Comparison of ENCODE assay signal across 30 cellular contexts in genomic region chr7:137086896-137087295, GRCh38.
"Had no signal": no experiment of that assay in that cellular context is flagged by ENCODE, and none has a peak within 500 bp of the region (broad histone marks: within the 10 kb centered on the region; RNA-seq: fewer than 3 reads in every experiment).

No MANE protein-coding gene starts in this region.

- H3K9me3 Mint-ChIP-seq: activated CD4-positive, alpha-beta memory T cell treated with anti-CD3 and anti-CD28 coated beads, Interleukin-2, amount 10 ng/mL, durations not matched to agents 7 days and 5 days had no signal

- H3K27me3 ChIP-seq: SJCRH30 had no signal

- H3K36me3 ChIP-seq: SJCRH30 had no signal

- H3K4me1 ChIP-seq: SJCRH30 had no signal

- H3K9me3 ChIP-seq: SJCRH30, SK-N-SH had no signal

- H3K27me3 Mint-ChIP-seq: activated CD4-positive, alpha-beta memory T cell treated with anti-CD3 and anti-CD28 coated beads, Interleukin-2, amount 10 ng/mL, durations not matched to agents 7 days and 5 days; activated CD4-positive, alpha-beta T cell treated with anti-CD3 and anti-CD28 coated beads for 36 hours; activated naive CD4-positive, alpha-beta T cell treated with anti-CD3 and anti-CD28 coated beads, Interleukin-2, amount 10 ng/mL, durations not matched to agents 7 days and 5 days; activated naive CD8-positive, alpha-beta T cell treated with anti-CD3 and anti-CD28 coated beads for 36 hours; IgD-negative memory B cell had no signal

- H3K27ac ChIP-seq: SJCRH30, VCaP had no signal

- H3K4me2 ChIP-seq: SK-N-SH had no signal

- ATAC-seq: activated CD4-positive, alpha-beta T cell treated with anti-CD3 and anti-CD28 coated beads for 36 hours; activated T-cell treated with anti-CD3 and anti-CD28 coated beads, Interleukin-2, amount 50 U/mL, for 72 hours; Panc1; Right ventricle myocardium inferior had no signal

- H3K27ac Mint-ChIP-seq: activated CD4-positive, alpha-beta memory T cell treated with anti-CD3 and anti-CD28 coated beads, Interleukin-2, amount 10 ng/mL, durations not matched to agents 7 days and 5 days; activated CD4-positive, alpha-beta T cell treated with anti-CD3 and anti-CD28 coated beads for 36 hours; activated naive CD4-positive, alpha-beta T cell treated with anti-CD3 and anti-CD28 coated beads, Interleukin-2, amount 10 ng/mL, durations not matched to agents 7 days and 5 days; activated naive CD8-positive, alpha-beta T cell treated with anti-CD3 and anti-CD28 coated beads for 36 hours; activated T-cell treated with anti-CD3 and anti-CD28 coated beads, Interleukin-2, amount 50 U/mL, for 72 hours; activated T-helper 2 cell treated with anti-CD3 and anti-CD28 coated beads, Interferon-gamma antibody, Interleukin-2, Interleukin-4, amounts not matched to agents 10 μg/mL and 5 μg/mL and 100 μg/mL, durations not matched to agents 14 hours and 24 hours and 36 hours; IgD-negative memory B cell had no signal

- H3K4me3 Mint-ChIP-seq: activated CD4-positive, alpha-beta memory T cell treated with anti-CD3 and anti-CD28 coated beads, Interleukin-2, amount 10 ng/mL, durations not matched to agents 7 days and 5 days; activated CD4-positive, alpha-beta T cell treated with anti-CD3 and anti-CD28 coated beads for 36 hours; activated naive CD4-positive, alpha-beta T cell treated with anti-CD3 and anti-CD28 coated beads, Interleukin-2, amount 10 ng/mL, durations not matched to agents 7 days and 5 days; activated naive CD8-positive, alpha-beta T cell treated with anti-CD3 and anti-CD28 coated beads for 36 hours; activated T-cell treated with anti-CD3 and anti-CD28 coated beads, Interleukin-2, amount 50 U/mL, for 72 hours; IgD-negative memory B cell had no signal

- H3K36me3 Mint-ChIP-seq: activated naive CD4-positive, alpha-beta T cell treated with anti-CD3 and anti-CD28 coated beads, Interleukin-2, amount 10 ng/mL, durations not matched to agents 7 days and 5 days; activated naive CD8-positive, alpha-beta T cell treated with anti-CD3 and anti-CD28 coated beads for 36 hours; IgD-negative memory B cell had no signal

- H3K4me3 ChIP-seq: SJCRH30 had no signal

- H3K9me2 ChIP-seq: SK-N-SH had no signal

- DNase-seq: activated CD4-positive, alpha-beta memory T cell treated with anti-CD3 and anti-CD28 coated beads, Interleukin-2, amount 10 ng/mL, durations not matched to agents 7 days and 5 days; activated CD4-positive, alpha-beta T cell treated with anti-CD3 and anti-CD28 coated beads for 36 hours; activated CD4-positive, alpha-beta T cell treated with anti-CD3 and anti-CD28 coated beads, Interleukin-2, amount 50 U/mL, for 1 hour; activated gamma-delta T cell treated with Interleukin-2 at 50 U/mL for 16 hours; activated naive CD4-positive, alpha-beta T cell treated with anti-CD3 and anti-CD28 coated beads, Interleukin-2, amount 10 ng/mL, durations not matched to agents 7 days and 5 days; activated naive CD8-positive, alpha-beta T cell treated with anti-CD3 and anti-CD28 coated beads for 36 hours; activated T-cell treated with anti-CD3 and anti-CD28 coated beads, Interleukin-2, amount 50 U/mL, for 72 hours; anterior cingulate cortex; KG1; MV-4-11; NCI-H1092 treated with DMSO at 0.1 percent for 48 hours; NCI-H1417 treated with DMSO at 0.1 percent for 48 hours; NCI-H1694; NCI-H2029; NCI-H2107; NCI-H2171 treated with DMSO at 0.1 percent for 48 hours; NCI-H345; NCI-H510A; NCI-H526 treated with DMSO at 0.1 percent for 48 hours; NK-92 treated with Interleukin-12 subunit alpha and Interleukin-12 subunit beta, amount 100 ng/mL, for 24 hours; OCI-M1; RPMI8226; SJCRH30; SK-N-SH; T-helper 1 cell had no signal

- H3K4me1 Mint-ChIP-seq: activated CD4-positive, alpha-beta memory T cell treated with anti-CD3 and anti-CD28 coated beads, Interleukin-2, amount 10 ng/mL, durations not matched to agents 7 days and 5 days; activated CD4-positive, alpha-beta T cell treated with anti-CD3 and anti-CD28 coated beads for 36 hours; activated naive CD4-positive, alpha-beta T cell treated with anti-CD3 and anti-CD28 coated beads, Interleukin-2, amount 10 ng/mL, durations not matched to agents 7 days and 5 days; activated naive CD8-positive, alpha-beta T cell treated with anti-CD3 and anti-CD28 coated beads for 36 hours; IgD-negative memory B cell had no signal
